In genomic region chr13:77113496-77113895, GRCh38 we compare ENCODE assay signal across 32 cellular contexts.
DNase-seq lines count a peak whose midpoint lies in the region; ATAC-seq, FAIRE-seq and TF ChIP-seq lines count a peak whose summit lies in the region.
"Had no signal": no experiment of that assay in that cellular context is flagged by ENCODE, and none has a peak within 500 bp of the region (broad histone marks: within the 10 kb centered on the region; RNA-seq: fewer than 3 reads in every experiment).

No MANE protein-coding gene starts in this region.

- in situ Hi-C loops in mammary epithelial cell (cut with MboI; ENCODE audit: low sequenced_read_pairs in 2 of 2), result no loop called here

- POLR2A ChIA-PET in A549 (lab: Yijun Ruan, JAX), result no interaction called here

- H3K9me3 ChIP-seq in A549, result no peaks in the 10 kb centered on the region
- H3K9me3 ChIP-seq in endodermal cell (ENCODE audit: control insufficient read depth, low read length), result peaks cover 34% of the 10 kb centered on the region
- H3K9me3 ChIP-seq in mammary epithelial cell (replicated peaks; ENCODE audit: insufficient read depth, low read length), result no peaks in the 10 kb centered on the region
- peaks cover 0 to 12% of the 10 kb centered on the region in 2 donors for H3K9me3 ChIP-seq in right atrium auricular region
- H3K9me3 ChIP-seq: BE2C, psoas muscle, thyroid gland had no signal

- ATAC-seq in A549, result no peak
- ATAC-seq: activated naive CD4-positive, alpha-beta T cell treated with anti-CD3 and anti-CD28 coated beads, Interleukin-2, amount 50 U/mL, for 72 hours; K562; psoas muscle had no signal

- H2AFZ ChIP-seq in mammary epithelial cell (ENCODE audit: low read depth, low read length), result no peak overlapping the region

- peaks cover 31% of the 10 kb centered on the region for H3K36me3 Mint-ChIP-seq in endodermal cell (ENCODE audit: low read depth)

- H3K9me3 Mint-ChIP-seq in endodermal cell, result peaks cover 33% of the 10 kb centered on the region

- H3K27me3 ChIP-seq in endodermal cell (ENCODE audit: control insufficient read depth, insufficient read depth, low read length, poor library complexity, severe bottlenecking) (no peaks in the 10 kb centered on the region), mammary epithelial cell (ENCODE audit: insufficient read depth, low read length) (no peaks in the 10 kb centered on the region), right atrium auricular region (no peaks in the 10 kb centered on the region)
- H3K27me3 ChIP-seq: BE2C, stomach, thyroid gland had no signal

- H3K27me3 Mint-ChIP-seq in endodermal cell (ENCODE audit: insufficient read depth), result no peaks in the 10 kb centered on the region
- H3K27me3 Mint-ChIP-seq: activated CD4-positive, alpha-beta memory T cell treated with anti-CD3 and anti-CD28 coated beads, Interleukin-2, amount 10 ng/mL, durations not matched to agents 7 days and 5 days; CD8-positive, alpha-beta memory T cell had no signal

- CTCF ChIA-PET in A549 (lab: Yijun Ruan, JAX) (no interaction called here), mammary epithelial cell (lab: Charles Lee; ENCODE audit: low non-redundant PET) (no interaction called here)

- H3K36me3 ChIP-seq in endodermal cell (ENCODE audit: control insufficient read depth, insufficient read depth, low read length), result no peaks in the 10 kb centered on the region
- peaks cover 8% of the 10 kb centered on the region for H3K36me3 ChIP-seq in mammary epithelial cell (ENCODE audit: insufficient read depth, low read length)
- peaks cover 10% of the 10 kb centered on the region for H3K36me3 ChIP-seq in right atrium auricular region

- TF ChIP-seq CTCF in A549 (IDR thresholded peaks at IDR 0.05) (no peak), endodermal cell (conservative IDR thresholded peaks at IDR 0.05) (no peak), mammary epithelial cell (conservative IDR thresholded peaks at IDR 0.05 in 1 of 2, IDR thresholded peaks at IDR 0.05 in 1 of 2; ENCODE audit: extremely low read depth in 1 of 2, insufficient read depth in 1 of 2, low read depth in 1 of 2, low read length in 2 of 2) (no peak), right atrium auricular region (IDR thresholded peaks at IDR 0.05) (no peak)

- no peak for FAIRE-seq in A549 (lab: Jason Lieb, UNC)
- FAIRE-seq: endothelial cell of umbilical vein, K562, kidney, TTC549 had no signal

- TF ChIP-seq POLR2A in A549 (IDR thresholded peaks at IDR 0.05; ENCODE audit: low read length), result no peak

- TF ChIP-seq EP300 in A549 (IDR thresholded peaks at IDR 0.05), result no peak

- no peak for TF ChIP-seq RAD21 in A549 (conservative IDR thresholded peaks at IDR 0.05 in 1 of 2, IDR thresholded peaks at IDR 0.05 in 1 of 2)

- H3K4me1 ChIP-seq in A549 (peaks cover 17% of the 10 kb centered on the region), endodermal cell (ENCODE audit: control insufficient read depth, insufficient read depth, low read length) (peaks cover 3% of the 10 kb centered on the region), mammary epithelial cell (ENCODE audit: insufficient read depth, low read length) (no peaks in the 10 kb centered on the region), right atrium auricular region (no peaks in the 10 kb centered on the region)
- H3K4me1 ChIP-seq: BE2C, psoas muscle, thyroid gland had no signal

- H3K4me3 Mint-ChIP-seq in endodermal cell, result no peak overlapping the region
- H3K4me3 Mint-ChIP-seq: activated CD4-positive, alpha-beta memory T cell treated with anti-CD3 and anti-CD28 coated beads, Interleukin-2, amount 10 ng/mL, durations not matched to agents 7 days and 5 days; CD8-positive, alpha-beta memory T cell; H9 had no signal

- H3K27ac Mint-ChIP-seq in endodermal cell, result peak overlapping the region; percentile 0
- H3K27ac Mint-ChIP-seq: activated CD4-positive, alpha-beta memory T cell treated with anti-CD3 and anti-CD28 coated beads, Interleukin-2, amount 10 ng/mL, durations not matched to agents 7 days and 5 days had no signal

- H3K4me3 ChIP-seq in A549 (no peak overlapping the region), endodermal cell (ENCODE audit: low read length) (no peak overlapping the region), mammary epithelial cell (replicated peaks in 1 of 3; ENCODE audit: insufficient read depth in 1 of 3, low read depth in 2 of 3, low read length in 3 of 3) (no peak overlapping the region), right atrium auricular region (no peak overlapping the region)
- H3K4me3 ChIP-seq: K562, psoas muscle, smooth muscle cell, stomach, thyroid gland had no signal

- H3K4me1 Mint-ChIP-seq in endodermal cell, result peaks cover 27% of the 10 kb centered on the region
- H3K4me1 Mint-ChIP-seq: activated CD4-positive, alpha-beta memory T cell treated with anti-CD3 and anti-CD28 coated beads, Interleukin-2, amount 10 ng/mL, durations not matched to agents 7 days and 5 days; CD8-positive, alpha-beta memory T cell had no signal

- DNase-seq in A549 (ENCODE audit: low read depth in 1 of 2, low spot score in 1 of 2) (no peak), HCEC 1CT (peak; percentile 5), endodermal cell (no peak), myocyte (ENCODE audit: low read depth) (peak; percentile 6), mammary epithelial cell (no peak), right atrium auricular region (ENCODE audit: low spot score) (no peak)
- no peak for DNase-seq in activated naive CD4-positive, alpha-beta T cell treated with anti-CD3 and anti-CD28 coated beads, Interleukin-2, amount 50 U/mL, for 16 hours
- no peak for DNase-seq in stimulated activated CD4-positive, alpha-beta T cell treated with anti-CD3 and anti-CD28 coated beads, Interleukin-2, amount 100 ng/mL, for 24 hours
- DNase-seq: 8988T; activated CD4-positive, alpha-beta memory T cell treated with anti-CD3 and anti-CD28 coated beads, Interleukin-2, amount 10 ng/mL, durations not matched to agents 7 days and 5 days; activated CD4-positive, CD25-positive, alpha-beta regulatory T cell treated with anti-CD3 and anti-CD28 coated beads, Interleukin-2, amount 50 U/mL, for 72 hours; activated CD8-positive, alpha-beta memory T cell treated with anti-CD3 and anti-CD28 coated beads, Interleukin-2, amount 50 U/mL, for 48 hours; aorta; BE2C; CD8-positive, alpha-beta memory T cell; central memory CD4-positive, alpha-beta T cell; DMS 273 treated with DMSO at 0.1 percent for 48 hours; H9; kidney; NCI-H1436; nucleus accumbens; psoas muscle; stimulated activated CD4-positive, alpha-beta T cell treated with anti-CD3 and anti-CD28 coated beads, Interleukin-1b, Interleukin-23, amount 100 ng/mL, for 48 hours; stomach; T-helper 1 cell; thyroid gland had no signal

- H3K27ac ChIP-seq in A549 (peak overlapping the region in 1 of 2 experiments; percentile 30; a peak in 1 of 6 replicates), endodermal cell (ENCODE audit: low read depth, low read length) (no peak overlapping the region), mammary epithelial cell (ENCODE audit: insufficient read depth, low read depth, low read length) (no peak overlapping the region), right atrium auricular region (no peak overlapping the region)
- H3K27ac ChIP-seq: psoas muscle, RWPE1, stomach, thyroid gland had no signal

- H3K9ac ChIP-seq in endodermal cell (ENCODE audit: extremely low read depth, low read length, poor library complexity, severe bottlenecking) (no peak overlapping the region), mammary epithelial cell (ENCODE audit: insufficient read depth, low read length) (no peak overlapping the region)

- peak overlapping the region; percentile 30; the same call in 1 of the 3 replicates for H3K4me2 ChIP-seq in A549
- no peak overlapping the region for H3K4me2 ChIP-seq in mammary epithelial cell (ENCODE audit: insufficient read depth, low read depth, low read length)
- H3K4me2 ChIP-seq: smooth muscle cell had no signal

- H3K79me2 ChIP-seq in mammary epithelial cell (ENCODE audit: insufficient read depth, low read length), result no peaks in the 10 kb centered on the region

- dilution Hi-C loops in mammary epithelial cell (cut with HindIII; ENCODE audit: low sequenced_read_pairs), result no loop called here

- intact Hi-C loops in mammary epithelial cell (cut with micrococcal nuclease), result no loop called here

- no peaks in the 10 kb centered on the region for H4K20me1 ChIP-seq in mammary epithelial cell (ENCODE audit: insufficient read depth, low read length)

- BruUV-seq in mammary epithelial cell (replicated peaks; lab: Mats Ljungman, UMichigan), result no TSS peak

TF ChIP-seq in A549, 52 proteins besides CTCF, POLR2A, EP300 and RAD21:
- TF ChIP-seq PBX3 (IDR thresholded peaks at IDR 0.05) (no peak), TFCP2L1 (CRISPR knock-in tag; IDR thresholded peaks at IDR 0.05) (no peak), NFE2L2 (conservative IDR thresholded peaks at IDR 0.05; ENCODE audit: low read length) (no peak), RCOR1 (IDR thresholded peaks at IDR 0.05; ENCODE audit: low read depth, low read length) (no peak)

Comparison
In these comparisons a context has a peak if more than half of its experiments do, and no peak if none do; other contexts are left out.
1. DNase-seq: peak in HCEC 1CT (single experiment) and myocyte (single experiment); none in A549 (0 of 2), endodermal cell (single experiment), mammary epithelial cell (single experiment), activated naive CD4-positive, alpha-beta T cell treated with anti-CD3 and anti-CD28 coated beads, Interleukin-2, amount 50 U/mL, for 16 hours (single experiment), stimulated activated CD4-positive, alpha-beta T cell treated with anti-CD3 and anti-CD28 coated beads, Interleukin-2, amount 100 ng/mL, for 24 hours (0 of 2) and right atrium auricular region (single experiment).